In genomic region chr2:11576398-11576797, GRCh38 we compare ENCODE assay signal across 32 cellular contexts.
"Had no signal": no experiment of that assay in that cellular context is flagged by ENCODE, and none has a peak within 500 bp of the region (broad histone marks: within the 10 kb centered on the region; RNA-seq: fewer than 3 reads in every experiment).

No MANE protein-coding gene starts in this region.

- H3K9me3 ChIP-seq: adrenal gland, ascending aorta, breast epithelium, colonic mucosa, esophagus squamous epithelium, gastroesophageal sphincter, heart right ventricle had no signal

- H3K27ac ChIP-seq: adrenal gland, ascending aorta, breast epithelium, cardiac muscle cell, colonic mucosa, epithelial cell of prostate, esophagus squamous epithelium, gastroesophageal sphincter, heart right ventricle, WERI-Rb-1 had no signal

- DNase-seq: activated B cell treated with CpG ODN at 0.5 μM for 24 hours; activated CD4-positive, alpha-beta T cell treated with anti-CD3 and anti-CD28 coated beads for 48 hours; activated CD4-positive, alpha-beta T cell treated with anti-CD3 and anti-CD28 coated beads, Interleukin-2, amount 50 U/mL, for 1 hour; activated CD4-positive, alpha-beta T cell treated with anti-CD3 and anti-CD28 coated beads, Interleukin-2, amount 50 U/mL, for 48 hours; activated CD8-positive, alpha-beta memory T cell treated with anti-CD3 and anti-CD28 coated beads for 24 hours; activated CD8-positive, alpha-beta T cell treated with anti-CD3 and anti-CD28 coated beads for 36 hours; activated effector memory CD4-positive, alpha-beta T cell treated with Interleukin-2 at 50 U/mL for 16 hours; activated naive CD4-positive, alpha-beta T cell treated with anti-CD3 and anti-CD28 coated beads for 36 hours; activated naive CD8-positive, alpha-beta T cell treated with anti-CD3 and anti-CD28 coated beads for 36 hours; activated naive CD8-positive, alpha-beta T cell treated with anti-CD3 and anti-CD28 coated beads, Interleukin-2, amount 50 U/mL, for 24 hours; activated T-cell treated with anti-CD3 and anti-CD28 coated beads, Interleukin-2, amount 50 U/mL, for 4 hours; adrenal gland; amygdala; central memory CD4-positive, alpha-beta T cell; cerebellar nuclear complex; colonic mucosa; effector CD8-positive, alpha-beta T cell; esophagus squamous epithelium; foreskin melanocyte; heart right ventricle; T-helper 17 cell; T1000; WERI-Rb-1 had no signal

- H3K4me3 ChIP-seq: adrenal gland, ascending aorta, breast epithelium, cardiac muscle cell, colonic mucosa, esophagus squamous epithelium, gastroesophageal sphincter, heart right ventricle had no signal

- H3K36me3 ChIP-seq: adrenal gland, ascending aorta, breast epithelium, colonic mucosa, esophagus squamous epithelium, gastroesophageal sphincter, heart right ventricle, WERI-Rb-1 had no signal

- H3K27me3 ChIP-seq: adrenal gland, ascending aorta, breast epithelium, cardiac muscle cell, colonic mucosa, esophagus squamous epithelium, gastroesophageal sphincter, heart right ventricle had no signal

- FAIRE-seq: endometrium, endothelial cell of umbilical vein had no signal

- H3K4me1 ChIP-seq: adrenal gland, ascending aorta, colonic mucosa, esophagus squamous epithelium, heart right ventricle had no signal

- ATAC-seq: activated CD4-positive, CD25-positive, alpha-beta regulatory T cell treated with anti-CD3 and anti-CD28 coated beads, Interleukin-2, amount 50 U/mL, for 24 hours; activated CD8-positive, alpha-beta T cell treated with anti-CD3 and anti-CD28 coated beads for 36 hours; activated naive CD8-positive, alpha-beta T cell treated with anti-CD3 and anti-CD28 coated beads, Interleukin-2, amount 50 U/mL, for 24 hours; activated T-cell treated with anti-CD3 and anti-CD28 coated beads, Interleukin-2, amount 50 U/mL, for 4 hours; activated T-helper 17 cell treated with anti-CD3 and anti-CD28 coated beads, Interleukin-2, amount 50 U/mL, for 72 hours; gastroesophageal sphincter; heart right ventricle; T-helper 17 cell had no signal
